Comparison of ENCODE assay signal across 39 cellular contexts in genomic region chr13:26463848-26464247, GRCh38.
"Had no signal": no experiment of that assay in that cellular context is flagged by ENCODE, and none has a peak within 500 bp of the region (broad histone marks: within the 10 kb centered on the region; RNA-seq: fewer than 3 reads in every experiment).

No MANE protein-coding gene starts in this region.

- H3K9me3 Mint-ChIP-seq: activated CD4-positive, alpha-beta memory T cell treated with anti-CD3 and anti-CD28 coated beads, Interleukin-2, amount 10 ng/mL, durations not matched to agents 7 days and 5 days; activated CD4-positive, alpha-beta T cell treated with anti-CD3 and anti-CD28 coated beads, Interleukin-2, amount 10 ng/mL, durations not matched to agents 7 days and 5 days; activated naive CD4-positive, alpha-beta T cell treated with anti-CD3 and anti-CD28 coated beads for 36 hours; activated naive CD8-positive, alpha-beta T cell treated with anti-CD3 and anti-CD28 coated beads for 36 hours; activated T-cell treated with anti-CD3 and anti-CD28 coated beads, Interleukin-2, amount 50 U/mL, for 4 hours; activated T-cell treated with anti-CD3 and anti-CD28 coated beads, Interleukin-2, amount 50 U/mL, for 72 hours; activated T-helper 1 cell treated with anti-CD3 and anti-CD28 coated beads, Interleukin-12 subunit alpha, Interleukin-12 subunit beta, Interleukin-2, Interleukin-4 antibody, amounts not matched to agents 30 ng/mL and 10 ng/mL and 1 ng/mL, durations not matched to agents 14 hours and 24 hours and 36 hours; activated T-helper 17 cell treated with anti-CD3 and anti-CD28 coated beads, Interleukin-2, amount 50 U/mL, for 72 hours; central memory CD8-positive, alpha-beta T cell; T-helper 1 cell treated with Interleukin-12 subunit alpha and Interleukin-12 subunit beta and Interleukin-4 antibody, amounts not matched to agents 30 μg/mL and 1 μg/mL, for 36 hours; T-helper 2 cell treated with Interferon-gamma antibody and Interleukin-4, amounts not matched to agents 5 μg/mL and 100 μg/mL, for 36 hours had no signal

- ATAC-seq: activated CD4-positive, alpha-beta T cell treated with anti-CD3 and anti-CD28 coated beads for 36 hours; activated CD4-positive, CD25-positive, alpha-beta regulatory T cell treated with anti-CD3 and anti-CD28 coated beads, Interleukin-2, amount 50 U/mL, for 24 hours; activated CD8-positive, alpha-beta memory T cell treated with anti-CD3 and anti-CD28 coated beads, Interleukin-2, amount 10 ng/mL, durations not matched to agents 7 days and 5 days; activated CD8-positive, alpha-beta T cell treated with anti-CD3 and anti-CD28 coated beads, Interleukin-2, amount 10 ng/mL, durations not matched to agents 7 days and 5 days; activated T-cell treated with anti-CD3 and anti-CD28 coated beads, Interleukin-2, amount 50 U/mL, for 4 hours; activated T-cell treated with anti-CD3 and anti-CD28 coated beads, Interleukin-2, amount 50 U/mL, for 72 hours; activated T-helper 17 cell treated with anti-CD3 and anti-CD28 coated beads, Interleukin-2, amount 50 U/mL, for 72 hours; body of pancreas had no signal

- DNase-seq: activated CD4-positive, alpha-beta memory T cell treated with anti-CD3 and anti-CD28 coated beads, Interleukin-2, amount 10 ng/mL, durations not matched to agents 7 days and 5 days; activated CD4-positive, alpha-beta T cell treated with anti-CD3 and anti-CD28 coated beads for 1 hour; activated CD4-positive, alpha-beta T cell treated with anti-CD3 and anti-CD28 coated beads for 36 hours; activated CD4-positive, alpha-beta T cell treated with anti-CD3 and anti-CD28 coated beads for 48 hours; activated CD4-positive, alpha-beta T cell treated with anti-CD3 and anti-CD28 coated beads, Interleukin-2, amount 10 ng/mL, durations not matched to agents 7 days and 5 days; activated CD4-positive, alpha-beta T cell treated with anti-CD3 and anti-CD28 coated beads, Interleukin-2, amount 50 U/mL, for 48 hours; activated CD4-positive, CD25-positive, alpha-beta regulatory T cell; activated CD8-positive, alpha-beta memory T cell treated with anti-CD3 and anti-CD28 coated beads for 24 hours; activated CD8-positive, alpha-beta memory T cell treated with anti-CD3 and anti-CD28 coated beads, Interleukin-2, amount 10 ng/mL, durations not matched to agents 7 days and 5 days; activated CD8-positive, alpha-beta T cell treated with anti-CD3 and anti-CD28 coated beads, Interleukin-2, amount 10 ng/mL, durations not matched to agents 7 days and 5 days; activated effector memory CD4-positive, alpha-beta T cell treated with anti-CD3 and anti-CD28 coated beads, Interleukin-2, amount 50 U/mL, for 16 hours; activated gamma-delta T cell treated with Interleukin-2 at 50 U/mL for 16 hours; activated naive CD4-positive, alpha-beta T cell; activated naive CD4-positive, alpha-beta T cell treated with anti-CD3 and anti-CD28 coated beads for 36 hours; activated naive CD4-positive, alpha-beta T cell treated with anti-CD3 and anti-CD28 coated beads, Interleukin-2, amount 50 U/mL, for 16 hours; activated naive CD8-positive, alpha-beta T cell treated with anti-CD3 and anti-CD28 coated beads for 36 hours; activated T-cell treated with anti-CD3 and anti-CD28 coated beads for 4 hours; activated T-cell treated with anti-CD3 and anti-CD28 coated beads, Interleukin-2, amount 50 U/mL, for 1 hour; activated T-cell treated with anti-CD3 and anti-CD28 coated beads, Interleukin-2, amount 50 U/mL, for 4 hours; activated T-cell treated with anti-CD3 and anti-CD28 coated beads, Interleukin-2, amount 50 U/mL, for 72 hours; adrenal gland; amniotic stem cell; aorta; body of pancreas; brain microvascular endothelial cell; caudate nucleus; cerebellar nuclear complex; SW 1271; T-helper 1 cell; T-helper 9 cell had no signal

- H3K4me3 ChIP-seq: adrenal gland, body of pancreas, breast epithelium had no signal

- H3K4me1 Mint-ChIP-seq: activated CD4-positive, alpha-beta memory T cell treated with anti-CD3 and anti-CD28 coated beads, Interleukin-2, amount 10 ng/mL, durations not matched to agents 7 days and 5 days; activated CD4-positive, alpha-beta T cell treated with anti-CD3 and anti-CD28 coated beads for 36 hours; activated CD4-positive, alpha-beta T cell treated with anti-CD3 and anti-CD28 coated beads, Interleukin-2, amount 10 ng/mL, durations not matched to agents 7 days and 5 days; activated naive CD8-positive, alpha-beta T cell treated with anti-CD3 and anti-CD28 coated beads for 36 hours; activated T-helper 17 cell treated with anti-CD3 and anti-CD28 coated beads, Interleukin-2, amount 50 U/mL, for 72 hours; central memory CD8-positive, alpha-beta T cell had no signal

- H3K36me3 ChIP-seq: adrenal gland, brain microvascular endothelial cell, breast epithelium had no signal

- H3K27ac Mint-ChIP-seq: activated CD4-positive, alpha-beta memory T cell treated with anti-CD3 and anti-CD28 coated beads, Interleukin-2, amount 10 ng/mL, durations not matched to agents 7 days and 5 days; activated CD4-positive, alpha-beta T cell treated with anti-CD3 and anti-CD28 coated beads for 36 hours; activated CD4-positive, alpha-beta T cell treated with anti-CD3 and anti-CD28 coated beads, Interleukin-2, amount 10 ng/mL, durations not matched to agents 7 days and 5 days; activated CD8-positive, alpha-beta memory T cell treated with anti-CD3 and anti-CD28 coated beads, Interleukin-2, amount 10 ng/mL, durations not matched to agents 7 days and 5 days; activated CD8-positive, alpha-beta T cell treated with anti-CD3 and anti-CD28 coated beads, Interleukin-2, amount 10 ng/mL, durations not matched to agents 7 days and 5 days; activated naive CD4-positive, alpha-beta T cell treated with anti-CD3 and anti-CD28 coated beads for 36 hours; activated naive CD4-positive, alpha-beta T cell treated with anti-CD3 and anti-CD28 coated beads, Interleukin-2, amount 50 U/mL, for 72 hours; activated naive CD8-positive, alpha-beta T cell treated with anti-CD3 and anti-CD28 coated beads for 36 hours; activated T-cell treated with anti-CD3 and anti-CD28 coated beads, Interleukin-2, amount 50 U/mL, for 72 hours; activated T-helper 1 cell treated with anti-CD3 and anti-CD28 coated beads, Interleukin-12 subunit alpha, Interleukin-12 subunit beta, Interleukin-2, Interleukin-4 antibody, amounts not matched to agents 30 ng/mL and 10 ng/mL and 1 ng/mL, durations not matched to agents 14 hours and 24 hours and 36 hours; activated T-helper 17 cell treated with anti-CD3 and anti-CD28 coated beads, Interleukin-2, amount 50 U/mL, for 72 hours; T-helper 1 cell treated with Interleukin-12 subunit alpha and Interleukin-12 subunit beta and Interleukin-4 antibody, amounts not matched to agents 30 μg/mL and 1 μg/mL, for 36 hours; T-helper 2 cell treated with Interferon-gamma antibody and Interleukin-4, amounts not matched to agents 5 μg/mL and 100 μg/mL, for 36 hours had no signal

- H3K4me3 Mint-ChIP-seq: activated CD4-positive, alpha-beta memory T cell treated with anti-CD3 and anti-CD28 coated beads, Interleukin-2, amount 10 ng/mL, durations not matched to agents 7 days and 5 days; activated CD4-positive, alpha-beta T cell treated with anti-CD3 and anti-CD28 coated beads for 36 hours; activated CD4-positive, alpha-beta T cell treated with anti-CD3 and anti-CD28 coated beads, Interleukin-2, amount 10 ng/mL, durations not matched to agents 7 days and 5 days; activated CD8-positive, alpha-beta memory T cell treated with anti-CD3 and anti-CD28 coated beads, Interleukin-2, amount 10 ng/mL, durations not matched to agents 7 days and 5 days; activated CD8-positive, alpha-beta T cell treated with anti-CD3 and anti-CD28 coated beads, Interleukin-2, amount 10 ng/mL, durations not matched to agents 7 days and 5 days; activated naive CD4-positive, alpha-beta T cell treated with anti-CD3 and anti-CD28 coated beads for 36 hours; activated naive CD8-positive, alpha-beta T cell treated with anti-CD3 and anti-CD28 coated beads for 36 hours; activated T-cell treated with anti-CD3 and anti-CD28 coated beads, Interleukin-2, amount 50 U/mL, for 4 hours; activated T-cell treated with anti-CD3 and anti-CD28 coated beads, Interleukin-2, amount 50 U/mL, for 72 hours; activated T-helper 1 cell treated with anti-CD3 and anti-CD28 coated beads, Interleukin-12 subunit alpha, Interleukin-12 subunit beta, Interleukin-2, Interleukin-4 antibody, amounts not matched to agents 30 ng/mL and 10 ng/mL and 1 ng/mL, durations not matched to agents 14 hours and 24 hours and 36 hours; activated T-helper 17 cell treated with anti-CD3 and anti-CD28 coated beads, Interleukin-2, amount 50 U/mL, for 72 hours; central memory CD8-positive, alpha-beta T cell; T-helper 1 cell treated with Interleukin-12 subunit alpha and Interleukin-12 subunit beta and Interleukin-4 antibody, amounts not matched to agents 30 μg/mL and 1 μg/mL, for 36 hours; T-helper 2 cell treated with Interferon-gamma antibody and Interleukin-4, amounts not matched to agents 5 μg/mL and 100 μg/mL, for 36 hours had no signal

- H3K36me3 Mint-ChIP-seq: activated CD8-positive, alpha-beta memory T cell treated with anti-CD3 and anti-CD28 coated beads, Interleukin-2, amount 10 ng/mL, durations not matched to agents 7 days and 5 days; activated naive CD4-positive, alpha-beta T cell treated with anti-CD3 and anti-CD28 coated beads, Interleukin-2, amount 50 U/mL, for 72 hours; activated naive CD8-positive, alpha-beta T cell treated with anti-CD3 and anti-CD28 coated beads for 36 hours had no signal

- H3K27me3 ChIP-seq: adrenal gland, body of pancreas, brain microvascular endothelial cell had no signal

- H3K4me1 ChIP-seq: body of pancreas, breast epithelium had no signal

- H3K9me3 ChIP-seq: adrenal gland, body of pancreas, breast epithelium had no signal

- H3K27ac ChIP-seq: adrenal gland, body of pancreas, brain microvascular endothelial cell, breast epithelium, VCaP had no signal
